ENCODE assay signal across 1 cellular context in genomic region chr5:154189819-154190651, GRCh38.
TF ChIP-seq lines count a peak whose summit lies in the region.

No MANE protein-coding gene starts in this region.

TF ChIP-seq in GM12878, 131 proteins besides CTCF, POLR2A, EP300 and RAD21 (continued from another document):
- TF ChIP-seq, protein P1, sequence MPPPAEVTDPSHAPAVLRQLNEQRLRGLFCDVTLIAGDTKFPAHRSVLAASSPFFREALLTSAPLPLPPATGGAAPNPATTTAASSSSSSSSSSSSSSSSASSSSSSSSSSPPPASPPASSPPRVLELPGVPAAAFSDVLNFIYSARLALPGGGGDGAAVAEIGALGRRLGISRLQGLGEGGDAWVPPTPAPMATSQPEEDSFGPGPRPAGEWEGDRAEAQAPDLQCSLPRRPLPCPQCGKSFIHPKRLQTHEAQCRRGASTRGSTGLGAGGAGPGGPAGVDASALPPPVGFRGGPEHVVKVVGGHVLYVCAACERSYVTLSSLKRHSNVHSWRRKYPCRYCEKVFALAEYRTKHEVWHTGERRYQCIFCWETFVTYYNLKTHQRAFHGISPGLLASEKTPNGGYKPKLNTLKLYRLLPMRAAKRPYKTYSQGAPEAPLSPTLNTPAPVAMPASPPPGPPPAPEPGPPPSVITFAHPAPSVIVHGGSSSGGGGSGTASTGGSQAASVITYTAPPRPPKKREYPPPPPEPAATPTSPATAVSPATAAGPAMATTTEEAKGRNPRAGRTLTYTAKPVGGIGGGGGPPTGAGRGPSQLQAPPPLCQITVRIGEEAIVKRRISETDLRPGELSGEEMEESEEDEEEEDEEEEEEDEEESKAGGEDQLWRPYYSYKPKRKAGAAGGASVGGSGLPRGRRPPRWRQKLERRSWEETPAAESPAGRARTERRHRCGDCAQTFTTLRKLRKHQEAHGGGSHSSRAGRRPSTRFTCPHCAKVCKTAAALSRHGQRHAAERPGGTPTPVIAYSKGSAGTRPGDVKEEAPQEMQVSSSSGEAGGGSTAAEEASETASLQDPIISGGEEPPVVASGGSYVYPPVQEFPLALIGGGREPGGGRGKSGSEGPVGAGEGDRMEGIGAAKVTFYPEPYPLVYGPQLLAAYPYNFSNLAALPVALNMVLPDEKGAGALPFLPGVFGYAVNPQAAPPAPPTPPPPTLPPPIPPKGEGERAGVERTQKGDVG (CRISPR knock-in tag; IDR thresholded peaks at IDR 0.05), result no peak
- TF ChIP-seq SMAD5 (IDR thresholded peaks at IDR 0.05; ENCODE audit: low read depth), result no peak
